ENCODE assay signal across 29 cellular contexts in the genomic region with DNA sequence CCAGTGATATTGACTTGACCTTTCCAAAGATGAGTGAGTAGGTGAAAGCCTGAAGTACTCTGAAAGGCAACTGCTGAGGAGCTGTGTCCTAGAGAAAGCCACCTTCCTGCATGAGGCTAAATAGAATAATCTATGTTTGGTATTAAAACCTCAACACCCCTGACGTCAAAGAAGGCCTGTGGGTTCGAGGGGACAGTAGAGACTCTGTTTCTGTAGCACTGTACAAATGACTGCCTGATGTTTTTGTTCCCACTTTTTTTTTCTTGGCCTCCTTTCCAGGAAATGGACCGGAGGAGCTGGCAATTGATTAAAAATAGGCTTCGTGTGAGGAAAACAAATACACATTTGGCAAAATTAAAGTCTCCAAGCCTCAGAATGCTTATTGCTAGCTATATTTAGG. TPM values are rescaled to one million over a fixed set of nuclear protein-coding genes. Genes with fewer than 3 reads are reported as not detected.
"Had no signal": no experiment of that assay in that cellular context is flagged by ENCODE, and none has a peak within 500 bp of the region (broad histone marks: within the 10 kb centered on the region; RNA-seq: fewer than 3 reads in every experiment).

No MANE protein-coding gene starts in this region.

- H2AFZ ChIP-seq: neural progenitor cell had no signal

- H3K4me3 ChIP-seq: lung, neural progenitor cell, spleen, suprapubic skin, thoracic aorta, tibial nerve, uterus had no signal

- DNase-seq: hippocampal formation; kidney glomerular epithelial cell; left cardiac atrium; mesendoderm; naive B cell; natural killer cell; nephron progenitor cell; occipital lobe; right cardiac atrium; small intestine; spleen; stimulated activated CD4-positive, alpha-beta T cell treated with anti-CD3 and anti-CD28 coated beads, Interleukin-4, amount 100 ng/mL, for 24 hours; stimulated activated naive CD4-positive, alpha-beta T cell; uterus had no signal

- H3K4me1 ChIP-seq: neural progenitor cell, suprapubic skin, tibial nerve, uterus had no signal

- H3K27ac Mint-ChIP-seq: mesothelial cell of epicardium; naive B cell; natural killer cell; nephron progenitor cell; neural progenitor cell; progenitor cell of endocrine pancreas; stimulated activated effector memory CD8-positive, alpha-beta T cell treated with anti-CD3 and anti-CD28 coated beads, Interleukin-12 subunit alpha, Interleukin-12 subunit beta, amount 100 ng/mL, for 72 hours; stimulated activated naive CD8-positive, alpha-beta T cell treated with anti-CD3 and anti-CD28 coated beads, Interleukin-15, Interleukin-2, amounts not matched to agents 100 ng/mL and 50 ng/mL, for 24 hours had no signal

- H3K36me3 Mint-ChIP-seq: mesothelial cell of epicardium; naive B cell; natural killer cell; stimulated activated effector memory CD8-positive, alpha-beta T cell treated with anti-CD3 and anti-CD28 coated beads, Interleukin-12 subunit alpha, Interleukin-12 subunit beta, amount 100 ng/mL, for 72 hours; type B pancreatic cell had no signal

- ATAC-seq: left lobe of liver; natural killer cell; right cardiac atrium; sciatic nerve; stimulated activated effector memory CD8-positive, alpha-beta T cell treated with anti-CD3 and anti-CD28 coated beads, Interleukin-12 subunit alpha, Interleukin-12 subunit beta, amount 100 ng/mL, for 72 hours had no signal

- H3K9me3 Mint-ChIP-seq: natural killer cell; neural progenitor cell; stimulated activated naive CD8-positive, alpha-beta T cell treated with anti-CD3 and anti-CD28 coated beads, Interleukin-15, Interleukin-2, amounts not matched to agents 100 ng/mL and 50 ng/mL, for 24 hours; type B pancreatic cell had no signal

- H3K27me3 ChIP-seq: neural progenitor cell, neutrophil, spleen, suprapubic skin, uterus had no signal

- H3K36me3 ChIP-seq: neural progenitor cell, neutrophil, spleen, suprapubic skin, thoracic aorta, tibial nerve, uterus had no signal

- H3K27me3 Mint-ChIP-seq: progenitor cell of endocrine pancreas; stimulated activated naive CD8-positive, alpha-beta T cell treated with anti-CD3 and anti-CD28 coated beads, Interleukin-15, Interleukin-2, amounts not matched to agents 100 ng/mL and 50 ng/mL, for 24 hours; type B pancreatic cell had no signal

- H3K9ac ChIP-seq: neural progenitor cell had no signal

- FAIRE-seq: keratinocyte, small intestine had no signal

- H3K4me2 ChIP-seq: neural progenitor cell had no signal

- H3K9me3 ChIP-seq: neutrophil, spleen, suprapubic skin, thoracic aorta, tibial nerve, uterus had no signal

- H3K4me1 Mint-ChIP-seq: mesothelial cell of epicardium; neural progenitor cell; stimulated activated effector memory CD8-positive, alpha-beta T cell treated with anti-CD3 and anti-CD28 coated beads, Interleukin-12 subunit alpha, Interleukin-12 subunit beta, amount 100 ng/mL, for 72 hours had no signal

- H3K4me3 Mint-ChIP-seq: mesothelial cell of epicardium; naive B cell; natural killer cell; nephron progenitor cell; neural progenitor cell; stimulated activated effector memory CD8-positive, alpha-beta T cell treated with anti-CD3 and anti-CD28 coated beads, Interleukin-12 subunit alpha, Interleukin-12 subunit beta, amount 100 ng/mL, for 72 hours; stimulated activated naive CD8-positive, alpha-beta T cell treated with anti-CD3 and anti-CD28 coated beads, Interleukin-15, Interleukin-2, amounts not matched to agents 100 ng/mL and 50 ng/mL, for 24 hours; type B pancreatic cell had no signal

- H3K27ac ChIP-seq: neural progenitor cell, neutrophil, suprapubic skin, thoracic aorta, tibial nerve, uterus had no signal

RNA-seq across cellular contexts. Expression of a gene that starts 29.5 kb away (rescaled TPM):
- total RNA-seq: pulmonary artery endothelial cell had no signal
